10 cellular contexts compared by ENCODE assay signal in the genomic region with DNA sequence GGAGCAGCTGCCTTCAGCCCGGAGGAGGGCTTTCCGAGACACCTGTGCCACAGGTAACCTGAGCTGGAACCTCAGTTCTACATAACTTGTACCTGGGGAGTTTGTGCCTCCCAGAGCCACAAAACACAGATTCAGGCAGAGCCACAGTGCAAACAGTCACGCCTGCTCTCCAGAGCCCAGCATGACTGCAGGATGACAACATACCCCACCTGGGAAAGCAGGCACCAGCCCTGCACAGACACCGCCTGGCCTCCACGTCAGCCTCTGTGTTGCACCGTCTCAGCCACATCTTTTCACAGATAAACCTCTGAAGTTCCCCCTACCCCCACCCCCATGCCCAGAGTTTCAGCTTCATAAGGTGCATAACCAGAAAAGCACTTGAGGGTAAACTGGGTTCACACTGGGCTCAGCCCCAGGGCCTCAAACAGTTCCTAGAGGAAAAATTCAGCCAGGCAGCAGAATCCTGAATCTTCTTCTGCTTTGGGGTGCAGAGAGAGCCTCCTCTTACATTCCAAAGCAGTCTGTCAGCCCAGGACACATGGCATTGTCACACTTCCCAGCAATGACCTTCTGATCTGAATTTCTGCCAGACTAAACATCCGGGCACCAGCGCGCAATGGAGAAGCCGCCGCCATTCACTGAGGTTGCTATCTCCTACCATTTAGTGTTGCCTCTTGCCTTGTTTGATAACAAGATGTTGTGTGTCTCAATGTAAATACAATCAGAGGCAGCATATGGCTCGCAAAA.
DNase-seq lines count a peak whose midpoint lies in the region; ATAC-seq and TF ChIP-seq lines count a peak whose summit lies in the region.
"Had no signal": no experiment of that assay in that cellular context is flagged by ENCODE, and none has a peak within 500 bp of the region (broad histone marks: within the 10 kb centered on the region; RNA-seq: fewer than 3 reads in every experiment).

No MANE protein-coding gene starts in this region.

- H3K9me3 ChIP-seq in colonic mucosa = no peaks in the 10 kb centered on the region
- H3K9me3 ChIP-seq in lung (ENCODE audit: control insufficient read depth in 2 of 2, insufficient read depth in 1 of 2, low read length in 1 of 2) = no peaks in the 10 kb centered on the region
- no peaks in the 10 kb centered on the region for H3K9me3 ChIP-seq in A673 (ENCODE audit: low read depth, low read length, poor library complexity, severe bottlenecking)

- no peaks in the 10 kb centered on the region for H3K36me3 Mint-ChIP-seq in effector memory CD8-positive, alpha-beta T cell (ENCODE audit: insufficient read depth)
- H3K36me3 Mint-ChIP-seq: activated naive CD4-positive, alpha-beta T cell treated with anti-CD3 and anti-CD28 coated beads, Interleukin-2, amount 50 U/mL, for 24 hours; CD4-positive, CD25-positive, alpha-beta regulatory T cell had no signal

- POLR2A ChIA-PET in A673 (lab: Charles Lee; ENCODE audit: low non-redundant PET) = no interaction called here

- no peak overlapping the region for H3K4me3 ChIP-seq in colonic mucosa
- no peak overlapping the region for H3K4me3 ChIP-seq in lung
- no peak overlapping the region for H3K4me3 ChIP-seq in A673 (ENCODE audit: low read depth, low read length, poor library complexity, severe bottlenecking)

- peak overlapping the region in 1 of 2 donors; percentile 30 for H3K9ac ChIP-seq in colonic mucosa (ENCODE audit: low read depth in 2 of 2, low read length in 2 of 2)

- 51 to 67% methylated on average over 12 of the region's 12 CpGs for WGBS in lung, 2 donors

- H3K36me3 ChIP-seq in colonic mucosa = no peaks in the 10 kb centered on the region
- H3K36me3 ChIP-seq in lung (ENCODE audit: control insufficient read depth in 2 of 2, insufficient read depth in 2 of 2, low read length in 2 of 2) = no peaks in the 10 kb centered on the region
- H3K36me3 ChIP-seq in A673 (ENCODE audit: insufficient read depth, low read length, poor library complexity, severe bottlenecking) = no peaks in the 10 kb centered on the region

- H3K4me1 ChIP-seq in colonic mucosa (peaks cover 8% of the 10 kb centered on the region), lung (ENCODE audit: control insufficient read depth in 2 of 2, insufficient read depth in 2 of 2, low read length in 2 of 2) (peaks cover 4 to 19% of the 10 kb centered on the region in 2 donors), A673 (ENCODE audit: insufficient read depth, low read length, poor library complexity, severe bottlenecking) (no peaks in the 10 kb centered on the region)

- DNase-seq in COR-L47 (lab: John Stamatoyannopoulos, UW) = peak; percentile 32
- peak; percentile 13 for DNase-seq in NCI-H2081 treated with DMSO at 0.1 percent for 48 hours (lab: John Stamatoyannopoulos, UW)
- peak; percentile 62 for DNase-seq in colonic mucosa
- DNase-seq in lung (ENCODE audit: low spot score) = peak; percentile 54
- DNase-seq in A673 (ENCODE audit: low spot score) = no peak
- no peak for DNase-seq in effector memory CD8-positive, alpha-beta T cell
- no peak for DNase-seq in head of caudate nucleus
- DNase-seq in effector CD4-positive, alpha-beta T cell = no peak
- DNase-seq: CD4-positive, CD25-positive, alpha-beta regulatory T cell had no signal

- TF ChIP-seq CTCF in colonic mucosa (IDR thresholded peaks at IDR 0.05) (no peak), lung (IDR thresholded peaks at IDR 0.05; ENCODE audit: control extremely low read depth, extremely low read depth) (no peak), A673 (conservative IDR thresholded peaks at IDR 0.05; ENCODE audit: low read depth, low read length) (no peak)

- no TSS peak for BruUV-seq in A673 (replicated peaks; lab: Mats Ljungman, UMichigan)

- no peak overlapping the region for H3K27ac ChIP-seq in colonic mucosa
- peak overlapping the region; percentile 78 to 79 for H3K27ac ChIP-seq in lung (ENCODE audit: low read depth in 1 of 2, low read length in 1 of 2)
- H3K27ac ChIP-seq in A673 (ENCODE audit: low read depth, low read length, poor library complexity, severe bottlenecking) = no peak overlapping the region

- no peaks in the 10 kb centered on the region for H3K9me3 Mint-ChIP-seq in effector memory CD8-positive, alpha-beta T cell
- H3K9me3 Mint-ChIP-seq: activated naive CD4-positive, alpha-beta T cell treated with anti-CD3 and anti-CD28 coated beads, Interleukin-2, amount 50 U/mL, for 24 hours had no signal

- CTCF ChIA-PET in A673 (lab: Charles Lee) = no interaction called here

- H3K27me3 ChIP-seq in colonic mucosa (no peaks in the 10 kb centered on the region), lung (ENCODE audit: control insufficient read depth, insufficient read depth) (no peaks in the 10 kb centered on the region), A673 (replicated peaks; ENCODE audit: insufficient read depth, low read depth, low read length, poor library complexity) (no peaks in the 10 kb centered on the region)

- H3K27me3 Mint-ChIP-seq in effector memory CD8-positive, alpha-beta T cell = no peaks in the 10 kb centered on the region
- H3K27me3 Mint-ChIP-seq: activated naive CD4-positive, alpha-beta T cell treated with anti-CD3 and anti-CD28 coated beads, Interleukin-2, amount 50 U/mL, for 24 hours; CD4-positive, CD25-positive, alpha-beta regulatory T cell had no signal

- intact Hi-C loops in colonic mucosa (cut with DNase I) = no loop called here
- intact Hi-C loops in A673 (cut with micrococcal nuclease; ENCODE audit: unreplicated experiment) = no loop called here
- intact Hi-C loops in head of caudate nucleus (cut with DNase I) = no loop called here

- H3K4me1 Mint-ChIP-seq in effector memory CD8-positive, alpha-beta T cell (ENCODE audit: low read depth in 2 of 2) = peaks cover under 1 to 2% of the 10 kb centered on the region in 2 donors

- H3K27ac Mint-ChIP-seq in effector memory CD8-positive, alpha-beta T cell = no peak overlapping the region
- H3K27ac Mint-ChIP-seq: activated naive CD4-positive, alpha-beta T cell treated with anti-CD3 and anti-CD28 coated beads, Interleukin-2, amount 50 U/mL, for 24 hours had no signal

- peak; percentile 68 for ATAC-seq in lung (ENCODE audit: insufficient read depth, low FRiP score)
- ATAC-seq in effector memory CD8-positive, alpha-beta T cell (replicated peaks) = no peak

- no peak overlapping the region for H3K4me3 Mint-ChIP-seq in effector memory CD8-positive, alpha-beta T cell
- H3K4me3 Mint-ChIP-seq: activated naive CD4-positive, alpha-beta T cell treated with anti-CD3 and anti-CD28 coated beads, Interleukin-2, amount 50 U/mL, for 24 hours; CD4-positive, CD25-positive, alpha-beta regulatory T cell had no signal

Comparison
In these comparisons a context has a peak if more than half of its experiments do, and no peak if none do; other contexts are left out.
1. DNase-seq: peak in COR-L47 (single experiment), NCI-H2081 treated with DMSO at 0.1 percent for 48 hours (single experiment), colonic mucosa (single experiment) and lung (single experiment); none in A673 (single experiment), effector memory CD8-positive, alpha-beta T cell (0 of 3), head of caudate nucleus (0 of 42) and effector CD4-positive, alpha-beta T cell (single experiment).
2. H3K27ac ChIP-seq: peak in lung (2 of 2); none in colonic mucosa (single experiment) and A673 (single experiment).